ENCODE assay signal across 10 cellular contexts in the genomic region with DNA sequence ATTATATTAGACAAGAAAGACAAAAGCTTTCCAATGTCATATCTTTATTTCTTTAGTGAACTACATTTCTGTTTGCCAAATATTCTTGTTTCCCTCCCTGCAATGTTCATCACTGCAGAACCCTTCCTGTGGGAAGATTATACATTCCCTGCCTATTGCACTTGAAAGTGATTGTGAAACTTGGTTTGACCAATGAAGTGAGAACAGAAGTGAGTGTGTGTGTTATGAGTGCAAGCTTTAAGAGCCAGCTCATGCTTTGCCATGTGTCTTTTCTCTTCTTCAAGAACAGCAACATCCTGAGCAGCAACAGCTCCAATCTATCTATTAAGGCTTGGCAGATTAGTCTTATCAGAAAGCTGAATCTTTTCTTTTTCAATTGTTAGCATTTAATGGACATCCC. TPM values are rescaled to one million over a fixed set of nuclear protein-coding genes. Genes with fewer than 3 reads are reported as not detected.
DNase-seq lines count a peak whose midpoint lies in the region; ATAC-seq and TF ChIP-seq lines count a peak whose summit lies in the region.
"Had no signal": no experiment of that assay in that cellular context is flagged by ENCODE, and none has a peak within 500 bp of the region (broad histone marks: within the 10 kb centered on the region; RNA-seq: fewer than 3 reads in every experiment).

No MANE protein-coding gene starts in this region.

- H3K4me3 Mint-ChIP-seq in effector memory CD8-positive, alpha-beta T cell, result peak overlapping the region in 1 of 2 donors; percentile 65

- H3K27me3 ChIP-seq in right cardiac atrium (ENCODE audit: control insufficient read depth, insufficient read depth) (no peaks in the 10 kb centered on the region), tibial artery (no peaks in the 10 kb centered on the region)

- H3K9me3 ChIP-seq in right cardiac atrium (ENCODE audit: control insufficient read depth, low read length) (no peaks in the 10 kb centered on the region), tibial artery (no peaks in the 10 kb centered on the region)

- no peaks in the 10 kb centered on the region for H3K36me3 ChIP-seq in tibial artery

- peak; percentile 44 for ATAC-seq in GM18505 (IDR thresholded peaks at IDR 0.05; ENCODE audit: unreplicated experiment)
- ATAC-seq in GM21723 (IDR thresholded peaks at IDR 0.05; ENCODE audit: unreplicated experiment), result peak; percentile 50
- ATAC-seq in HG03520 (IDR thresholded peaks at IDR 0.05; ENCODE audit: unreplicated experiment), result peak; percentile 57
- ATAC-seq in effector memory CD8-positive, alpha-beta T cell (replicated peaks), result no peak
- ATAC-seq in right cardiac atrium, result no peak

- no peak for TF ChIP-seq POLR2A in GM18505 (IDR thresholded peaks at IDR 0.05; ENCODE audit: borderline replicate concordance, extremely low read depth, insufficient read depth, insufficient read length)

- H3K27ac ChIP-seq in right cardiac atrium (ENCODE audit: low read length), result no peak overlapping the region
- no peak overlapping the region for H3K27ac ChIP-seq in tibial artery
- H3K27ac ChIP-seq: HL-60 had no signal

- H3K9me3 Mint-ChIP-seq in effector memory CD8-positive, alpha-beta T cell, result no peaks in the 10 kb centered on the region

- no peaks in the 10 kb centered on the region for H3K36me3 Mint-ChIP-seq in effector memory CD8-positive, alpha-beta T cell (ENCODE audit: insufficient read depth)

- H3K4me1 Mint-ChIP-seq in effector memory CD8-positive, alpha-beta T cell (ENCODE audit: low read depth in 2 of 2), result peaks cover 10 to 23% of the 10 kb centered on the region in 2 donors

- DNase-seq in fibroblast of villous mesenchyme (ENCODE audit: low read depth) (peak; percentile 30), right cardiac atrium (no peak), tibial artery (no peak), dermis blood vessel endothelial cell (no peak)
- DNase-seq in effector memory CD8-positive, alpha-beta T cell, result no peak
- DNase-seq: NCI-H1930 had no signal

- intact Hi-C loops in right cardiac atrium (cut with DNase I) (no loop called here), tibial artery (cut with DNase I; ENCODE audit: low total_unique reads) (no loop called here)

- H3K27me3 Mint-ChIP-seq in effector memory CD8-positive, alpha-beta T cell, result no peaks in the 10 kb centered on the region

- TF ChIP-seq CTCF in fibroblast of villous mesenchyme (IDR thresholded peaks at IDR 0.05; ENCODE audit: insufficient read depth, low read depth, low read length) (no peak), tibial artery (IDR thresholded peaks at IDR 0.05) (no peak)

- peak overlapping the region in 1 of 2 donors; percentile 74 for H3K27ac Mint-ChIP-seq in effector memory CD8-positive, alpha-beta T cell

- no peaks in the 10 kb centered on the region for H3K4me1 ChIP-seq in right cardiac atrium (ENCODE audit: control insufficient read depth, insufficient read depth, low read length)
- peaks cover 0 to 12% (median 0%) of the 10 kb centered on the region in 4 donors for H3K4me1 ChIP-seq in tibial artery

- no peak overlapping the region for H3K4me3 ChIP-seq in fibroblast of villous mesenchyme (ENCODE audit: low read depth, low read length)
- H3K4me3 ChIP-seq in right cardiac atrium (ENCODE audit: low read length), result no peak overlapping the region
- no peak overlapping the region for H3K4me3 ChIP-seq in tibial artery

RNA-seq across cellular contexts. Expression of gene UBE2E3, which starts 42.0 kb away (rescaled TPM):
- total RNA-seq in fibroblast of villous mesenchyme, result 61.5 and 66.9 TPM in 2 replicates
- 10 to 100 TPM; 51.4 to 61.2 (median 58.9) TPM for total RNA-seq in right cardiac atrium
- 52.3 TPM for polyA plus RNA-seq in right cardiac atrium
- 51.9 and 75.2 TPM in 2 replicates for total RNA-seq in dermis blood vessel endothelial cell

Comparison
In these comparisons a context has a peak if more than half of its experiments do, and no peak if none do; other contexts are left out.
1. ATAC-seq: peak in GM18505 (single experiment), GM21723 (single experiment) and HG03520 (single experiment); none in effector memory CD8-positive, alpha-beta T cell (single experiment) and right cardiac atrium (0 of 2).